1 cellular context compared by ENCODE assay signal in the genomic region with DNA sequence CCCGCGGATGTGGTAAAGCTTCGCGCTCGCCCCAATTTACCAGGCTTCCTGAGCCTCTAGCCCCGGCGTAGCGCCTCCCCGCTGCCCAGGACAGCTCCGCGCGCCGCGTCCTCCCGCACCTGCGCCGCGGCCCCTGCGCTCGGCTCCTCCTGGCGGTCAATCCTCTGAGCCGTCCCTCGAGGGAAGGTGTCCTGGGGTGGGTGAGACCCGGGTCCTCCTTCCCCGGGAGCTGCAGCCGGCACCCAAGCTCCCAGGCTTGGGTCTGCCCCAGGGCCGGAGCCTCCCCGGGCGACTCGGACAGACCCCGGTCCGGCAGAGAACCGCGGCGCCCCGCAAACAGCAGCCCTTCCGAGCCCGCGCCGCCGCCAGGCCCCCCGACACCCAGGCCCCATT.
TF ChIP-seq lines count a peak whose summit lies in the region.

No MANE protein-coding gene starts in this region.

TF ChIP-seq in K562, 482 proteins besides CTCF, POLR2A, EP300 and RAD21 (continued from another document and continues in another):
- TF ChIP-seq, protein P1, sequence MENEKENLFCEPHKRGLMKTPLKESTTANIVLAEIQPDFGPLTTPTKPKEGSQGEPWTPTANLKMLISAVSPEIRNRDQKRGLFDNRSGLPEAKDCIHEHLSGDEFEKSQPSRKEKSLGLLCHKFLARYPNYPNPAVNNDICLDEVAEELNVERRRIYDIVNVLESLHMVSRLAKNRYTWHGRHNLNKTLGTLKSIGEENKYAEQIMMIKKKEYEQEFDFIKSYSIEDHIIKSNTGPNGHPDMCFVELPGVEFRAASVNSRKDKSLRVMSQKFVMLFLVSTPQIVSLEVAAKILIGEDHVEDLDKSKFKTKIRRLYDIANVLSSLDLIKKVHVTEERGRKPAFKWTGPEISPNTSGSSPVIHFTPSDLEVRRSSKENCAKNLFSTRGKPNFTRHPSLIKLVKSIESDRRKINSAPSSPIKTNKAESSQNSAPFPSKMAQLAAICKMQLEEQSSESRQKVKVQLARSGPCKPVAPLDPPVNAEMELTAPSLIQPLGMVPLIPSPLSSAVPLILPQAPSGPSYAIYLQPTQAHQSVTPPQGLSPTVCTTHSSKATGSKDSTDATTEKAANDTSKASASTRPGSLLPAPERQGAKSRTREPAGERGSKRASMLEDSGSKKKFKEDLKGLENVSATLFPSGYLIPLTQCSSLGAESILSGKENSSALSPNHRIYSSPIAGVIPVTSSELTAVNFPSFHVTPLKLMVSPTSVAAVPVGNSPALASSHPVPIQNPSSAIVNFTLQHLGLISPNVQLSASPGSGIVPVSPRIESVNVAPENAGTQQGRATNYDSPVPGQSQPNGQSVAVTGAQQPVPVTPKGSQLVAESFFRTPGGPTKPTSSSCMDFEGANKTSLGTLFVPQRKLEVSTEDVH (IDR thresholded peaks at IDR 0.05; ENCODE audit: low read depth, partially characterized antibody), result no peak
- TF ChIP-seq, protein P2, sequence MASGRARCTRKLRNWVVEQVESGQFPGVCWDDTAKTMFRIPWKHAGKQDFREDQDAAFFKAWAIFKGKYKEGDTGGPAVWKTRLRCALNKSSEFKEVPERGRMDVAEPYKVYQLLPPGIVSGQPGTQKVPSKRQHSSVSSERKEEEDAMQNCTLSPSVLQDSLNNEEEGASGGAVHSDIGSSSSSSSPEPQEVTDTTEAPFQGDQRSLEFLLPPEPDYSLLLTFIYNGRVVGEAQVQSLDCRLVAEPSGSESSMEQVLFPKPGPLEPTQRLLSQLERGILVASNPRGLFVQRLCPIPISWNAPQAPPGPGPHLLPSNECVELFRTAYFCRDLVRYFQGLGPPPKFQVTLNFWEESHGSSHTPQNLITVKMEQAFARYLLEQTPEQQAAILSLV (tag; IDR thresholded peaks at IDR 0.05), result no peak
- TF ChIP-seq, protein P3, sequence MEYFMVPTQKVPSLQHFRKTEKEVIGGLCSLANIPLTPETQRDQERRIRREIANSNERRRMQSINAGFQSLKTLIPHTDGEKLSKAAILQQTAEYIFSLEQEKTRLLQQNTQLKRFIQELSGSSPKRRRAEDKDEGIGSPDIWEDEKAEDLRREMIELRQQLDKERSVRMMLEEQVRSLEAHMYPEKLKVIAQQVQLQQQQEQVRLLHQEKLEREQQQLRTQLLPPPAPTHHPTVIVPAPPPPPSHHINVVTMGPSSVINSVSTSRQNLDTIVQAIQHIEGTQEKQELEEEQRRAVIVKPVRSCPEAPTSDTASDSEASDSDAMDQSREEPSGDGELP (CRISPR knock-in tag; IDR thresholded peaks at IDR 0.05; ENCODE audit: borderline replicate concordance), result peak; percentile 10; the same call in 1 of the 2 replicates
- TF ChIP-seq GABPB2 (CRISPR knock-in tag; conservative IDR thresholded peaks at IDR 0.05) (no peak), KDM5B (IDR thresholded peaks at IDR 0.05; ENCODE audit: insufficient replicate concordance, low read depth, low read length) (peak; percentile 22), MEIS2 (IDR thresholded peaks at IDR 0.05; ENCODE audit: partially characterized antibody) (peak; percentile 10), TAF7 (tag; IDR thresholded peaks at IDR 0.05) (no peak), GATAD2A (IDR thresholded peaks at IDR 0.05) (peak; percentile 25; the same call in 1 of the 2 replicates), ZNF263 (CRISPR knock-in tag; IDR thresholded peaks at IDR 0.05; ENCODE audit: borderline replicate concordance) (peak; percentile 59), ZNF696 (CRISPR knock-in tag; conservative IDR thresholded peaks at IDR 0.05) (no peak), ESRRB (CRISPR knock-in tag; IDR thresholded peaks at IDR 0.05; ENCODE audit: borderline replicate concordance) (no peak), RCOR1 (IDR thresholded peaks at IDR 0.05; ENCODE audit: borderline replicate concordance in 1 of 2, low read depth in 2 of 2, low read length in 2 of 2) (peak in 1 of 2 experiments; percentile 56; a peak in 1 of 4 replicates), PRPF4 (IDR thresholded peaks at IDR 0.05; ENCODE audit: insufficient read depth, low read depth, low read length, poor library complexity, severe bottlenecking) (peak; percentile 64), SAFB (IDR thresholded peaks at IDR 0.05; ENCODE audit: borderline replicate concordance, low read depth, low read length) (peak; percentile 79), ZSCAN29 (IDR thresholded peaks at IDR 0.05) (no peak), NCOA6 (IDR thresholded peaks at IDR 0.05) (no peak), ZNF12 (CRISPR knock-in tag; IDR thresholded peaks at IDR 0.05) (no peak), RBM22 (IDR thresholded peaks at IDR 0.05; ENCODE audit: low read depth, low read length, poor library complexity, severe bottlenecking) (peak; percentile 53), GTF2A2 (tag; IDR thresholded peaks at IDR 0.05) (peak; percentile 79), ATF7 (IDR thresholded peaks at IDR 0.05) (peak; percentile 30; the same call in 1 of the 2 replicates), ZNF384 (IDR thresholded peaks at IDR 0.05; ENCODE audit: low read depth, low read length) (no peak), CCNT2 (IDR thresholded peaks at IDR 0.05; ENCODE audit: borderline replicate concordance, extremely low read depth, insufficient read length, low read depth, low read length) (peak; percentile 67), ETV6 (IDR thresholded peaks at IDR 0.05; ENCODE audit: borderline replicate concordance in 1 of 2, low read depth in 2 of 2, low read length in 1 of 2) (no peak), ETV6 (CRISPR knock-in tag; IDR thresholded peaks at IDR 0.05; ENCODE audit: borderline replicate concordance) (no peak), STAG1 (CRISPR knock-in tag; IDR thresholded peaks at IDR 0.05; ENCODE audit: borderline replicate concordance) (no peak), MCM3 (IDR thresholded peaks at IDR 0.05) (no peak), YY1 (IDR thresholded peaks at IDR 0.05; ENCODE audit: borderline replicate concordance in 1 of 3, control insufficient read depth in 1 of 3, extremely low read depth in 1 of 3, insufficient read depth in 3 of 3, insufficient read length in 1 of 3, insufficient replicate concordance in 2 of 3, low read depth in 1 of 3, low read length in 2 of 3) (peak in 2 of 3 experiments; percentile 44 to 63), MIER1 (IDR thresholded peaks at IDR 0.05; ENCODE audit: low read depth) (no peak), TBP (optimal IDR thresholded peaks at IDR 0.05; ENCODE audit: low read depth, low read length) (peak; percentile 88), ZNF764 (CRISPR knock-in tag; IDR thresholded peaks at IDR 0.05; ENCODE audit: low read depth) (peak; percentile 67; the same call in 1 of the 2 replicates), ZNF57 (CRISPR knock-in tag; IDR thresholded peaks at IDR 0.05) (no peak), ZKSCAN1 (IDR thresholded peaks at IDR 0.05; ENCODE audit: low read depth, low read length) (no peak), HNRNPL (IDR thresholded peaks at IDR 0.05; ENCODE audit: low read depth, low read length) (0 out of 2 replicates have a peak, but pooled peaks have one; percentile 12), PURB (CRISPR knock-in tag; IDR thresholded peaks at IDR 0.05; ENCODE audit: low read depth) (no peak), MBD2 (IDR thresholded peaks at IDR 0.05; ENCODE audit: borderline replicate concordance, low read depth) (no peak), GTF2E2 (tag; IDR thresholded peaks at IDR 0.05) (peak; percentile 76; the same call in 1 of the 2 replicates), TAF15 (IDR thresholded peaks at IDR 0.05; ENCODE audit: low read depth, low read length) (no peak), CBX3 (IDR thresholded peaks at IDR 0.05; ENCODE audit: borderline replicate concordance in 1 of 2, low read length in 2 of 2) (no peak; a peak in 1 of 3 replicates), FOXJ2 (tag; IDR thresholded peaks at IDR 0.05) (no peak), RBBP5 (IDR thresholded peaks at IDR 0.05; ENCODE audit: borderline replicate concordance, insufficient read depth, low read length, poor library complexity, severe bottlenecking) (no peak), CREB1 (IDR thresholded peaks at IDR 0.05) (no peak), CREB1 (CRISPR knock-in tag; IDR thresholded peaks at IDR 0.05) (no peak), FUS (optimal IDR thresholded peaks at IDR 0.05; ENCODE audit: low read depth, low read length) (no peak), SOX6 (IDR thresholded peaks at IDR 0.05) (0 out of 2 replicates have a peak, but pooled peaks have one; percentile 10)
- TF ChIP-seq, protein P4, sequence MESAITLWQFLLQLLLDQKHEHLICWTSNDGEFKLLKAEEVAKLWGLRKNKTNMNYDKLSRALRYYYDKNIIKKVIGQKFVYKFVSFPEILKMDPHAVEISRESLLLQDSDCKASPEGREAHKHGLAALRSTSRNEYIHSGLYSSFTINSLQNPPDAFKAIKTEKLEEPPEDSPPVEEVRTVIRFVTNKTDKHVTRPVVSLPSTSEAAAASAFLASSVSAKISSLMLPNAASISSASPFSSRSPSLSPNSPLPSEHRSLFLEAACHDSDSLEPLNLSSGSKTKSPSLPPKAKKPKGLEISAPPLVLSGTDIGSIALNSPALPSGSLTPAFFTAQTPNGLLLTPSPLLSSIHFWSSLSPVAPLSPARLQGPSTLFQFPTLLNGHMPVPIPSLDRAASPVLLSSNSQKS (CRISPR knock-in tag; IDR thresholded peaks at IDR 0.05), result no peak
- TF ChIP-seq, protein P5, sequence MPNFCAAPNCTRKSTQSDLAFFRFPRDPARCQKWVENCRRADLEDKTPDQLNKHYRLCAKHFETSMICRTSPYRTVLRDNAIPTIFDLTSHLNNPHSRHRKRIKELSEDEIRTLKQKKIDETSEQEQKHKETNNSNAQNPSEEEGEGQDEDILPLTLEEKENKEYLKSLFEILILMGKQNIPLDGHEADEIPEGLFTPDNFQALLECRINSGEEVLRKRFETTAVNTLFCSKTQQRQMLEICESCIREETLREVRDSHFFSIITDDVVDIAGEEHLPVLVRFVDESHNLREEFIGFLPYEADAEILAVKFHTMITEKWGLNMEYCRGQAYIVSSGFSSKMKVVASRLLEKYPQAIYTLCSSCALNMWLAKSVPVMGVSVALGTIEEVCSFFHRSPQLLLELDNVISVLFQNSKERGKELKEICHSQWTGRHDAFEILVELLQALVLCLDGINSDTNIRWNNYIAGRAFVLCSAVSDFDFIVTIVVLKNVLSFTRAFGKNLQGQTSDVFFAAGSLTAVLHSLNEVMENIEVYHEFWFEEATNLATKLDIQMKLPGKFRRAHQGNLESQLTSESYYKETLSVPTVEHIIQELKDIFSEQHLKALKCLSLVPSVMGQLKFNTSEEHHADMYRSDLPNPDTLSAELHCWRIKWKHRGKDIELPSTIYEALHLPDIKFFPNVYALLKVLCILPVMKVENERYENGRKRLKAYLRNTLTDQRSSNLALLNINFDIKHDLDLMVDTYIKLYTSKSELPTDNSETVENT (CRISPR knock-in tag; IDR thresholded peaks at IDR 0.05), result no peak
- TF ChIP-seq, protein P6, sequence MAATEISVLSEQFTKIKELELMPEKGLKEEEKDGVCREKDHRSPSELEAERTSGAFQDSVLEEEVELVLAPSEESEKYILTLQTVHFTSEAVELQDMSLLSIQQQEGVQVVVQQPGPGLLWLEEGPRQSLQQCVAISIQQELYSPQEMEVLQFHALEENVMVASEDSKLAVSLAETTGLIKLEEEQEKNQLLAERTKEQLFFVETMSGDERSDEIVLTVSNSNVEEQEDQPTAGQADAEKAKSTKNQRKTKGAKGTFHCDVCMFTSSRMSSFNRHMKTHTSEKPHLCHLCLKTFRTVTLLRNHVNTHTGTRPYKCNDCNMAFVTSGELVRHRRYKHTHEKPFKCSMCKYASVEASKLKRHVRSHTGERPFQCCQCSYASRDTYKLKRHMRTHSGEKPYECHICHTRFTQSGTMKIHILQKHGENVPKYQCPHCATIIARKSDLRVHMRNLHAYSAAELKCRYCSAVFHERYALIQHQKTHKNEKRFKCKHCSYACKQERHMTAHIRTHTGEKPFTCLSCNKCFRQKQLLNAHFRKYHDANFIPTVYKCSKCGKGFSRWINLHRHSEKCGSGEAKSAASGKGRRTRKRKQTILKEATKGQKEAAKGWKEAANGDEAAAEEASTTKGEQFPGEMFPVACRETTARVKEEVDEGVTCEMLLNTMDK (IDR thresholded peaks at IDR 0.05; ENCODE audit: borderline replicate concordance, insufficient read depth, low read depth, low read length, poor library complexity, severe bottlenecking), result peak; percentile 63
- TF ChIP-seq, protein P7, sequence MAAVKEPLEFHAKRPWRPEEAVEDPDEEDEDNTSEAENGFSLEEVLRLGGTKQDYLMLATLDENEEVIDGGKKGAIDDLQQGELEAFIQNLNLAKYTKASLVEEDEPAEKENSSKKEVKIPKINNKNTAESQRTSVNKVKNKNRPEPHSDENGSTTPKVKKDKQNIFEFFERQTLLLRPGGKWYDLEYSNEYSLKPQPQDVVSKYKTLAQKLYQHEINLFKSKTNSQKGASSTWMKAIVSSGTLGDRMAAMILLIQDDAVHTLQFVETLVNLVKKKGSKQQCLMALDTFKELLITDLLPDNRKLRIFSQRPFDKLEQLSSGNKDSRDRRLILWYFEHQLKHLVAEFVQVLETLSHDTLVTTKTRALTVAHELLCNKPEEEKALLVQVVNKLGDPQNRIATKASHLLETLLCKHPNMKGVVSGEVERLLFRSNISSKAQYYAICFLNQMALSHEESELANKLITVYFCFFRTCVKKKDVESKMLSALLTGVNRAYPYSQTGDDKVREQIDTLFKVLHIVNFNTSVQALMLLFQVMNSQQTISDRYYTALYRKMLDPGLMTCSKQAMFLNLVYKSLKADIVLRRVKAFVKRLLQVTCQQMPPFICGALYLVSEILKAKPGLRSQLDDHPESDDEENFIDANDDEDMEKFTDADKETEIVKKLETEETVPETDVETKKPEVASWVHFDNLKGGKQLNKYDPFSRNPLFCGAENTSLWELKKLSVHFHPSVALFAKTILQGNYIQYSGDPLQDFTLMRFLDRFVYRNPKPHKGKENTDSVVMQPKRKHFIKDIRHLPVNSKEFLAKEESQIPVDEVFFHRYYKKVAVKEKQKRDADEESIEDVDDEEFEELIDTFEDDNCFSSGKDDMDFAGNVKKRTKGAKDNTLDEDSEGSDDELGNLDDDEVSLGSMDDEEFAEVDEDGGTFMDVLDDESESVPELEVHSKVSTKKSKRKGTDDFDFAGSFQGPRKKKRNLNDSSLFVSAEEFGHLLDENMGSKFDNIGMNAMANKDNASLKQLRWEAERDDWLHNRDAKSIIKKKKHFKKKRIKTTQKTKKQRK (IDR thresholded peaks at IDR 0.05; ENCODE audit: borderline replicate concordance, low read depth, low read length), result no peak
- TF ChIP-seq, protein P8, sequence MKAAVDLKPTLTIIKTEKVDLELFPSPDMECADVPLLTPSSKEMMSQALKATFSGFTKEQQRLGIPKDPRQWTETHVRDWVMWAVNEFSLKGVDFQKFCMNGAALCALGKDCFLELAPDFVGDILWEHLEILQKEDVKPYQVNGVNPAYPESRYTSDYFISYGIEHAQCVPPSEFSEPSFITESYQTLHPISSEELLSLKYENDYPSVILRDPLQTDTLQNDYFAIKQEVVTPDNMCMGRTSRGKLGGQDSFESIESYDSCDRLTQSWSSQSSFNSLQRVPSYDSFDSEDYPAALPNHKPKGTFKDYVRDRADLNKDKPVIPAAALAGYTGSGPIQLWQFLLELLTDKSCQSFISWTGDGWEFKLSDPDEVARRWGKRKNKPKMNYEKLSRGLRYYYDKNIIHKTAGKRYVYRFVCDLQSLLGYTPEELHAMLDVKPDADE (conservative IDR thresholded peaks at IDR 0.05; ENCODE audit: control insufficient read depth, low read depth, low read length), result peak; percentile 52; the same call in 1 of the 2 replicates
- TF ChIP-seq, protein P9, sequence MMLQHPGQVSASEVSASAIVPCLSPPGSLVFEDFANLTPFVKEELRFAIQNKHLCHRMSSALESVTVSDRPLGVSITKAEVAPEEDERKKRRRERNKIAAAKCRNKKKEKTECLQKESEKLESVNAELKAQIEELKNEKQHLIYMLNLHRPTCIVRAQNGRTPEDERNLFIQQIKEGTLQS (IDR thresholded peaks at IDR 0.05), result no peak
- TF ChIP-seq, protein P9 (CRISPR knock-in tag; conservative IDR thresholded peaks at IDR 0.05), result no peak
